In genomic region chr1:148246258-148246861, GRCh38 we compare ENCODE assay signal across 1 cellular context.
A peak's percentile ranks its signal among the peaks of the same experiment; 100 is the strongest.
TF ChIP-seq lines count a peak whose summit lies in the region.

No MANE protein-coding gene starts in this region.

TF ChIP-seq in H1, 55 proteins besides CTCF, POLR2A, EP300 and RAD21:
- peak; percentile 36; the same call in 1 of the 2 replicates for TF ChIP-seq TBP (IDR thresholded peaks at IDR 0.05; ENCODE audit: low read depth, low read length)
- peak; percentile 36 for TF ChIP-seq ASH2L (IDR thresholded peaks at IDR 0.05; ENCODE audit: low read length)
- TF ChIP-seq TAF1 (IDR thresholded peaks at IDR 0.05; ENCODE audit: low read depth, low read length): 0 out of 2 replicates have a peak, but pooled peaks have one; percentile 30
